Comparison of ENCODE assay signal across 10 cellular contexts in genomic region chr17:28723159-28723835, GRCh38. TPM values are rescaled to one million over a fixed set of nuclear protein-coding genes. Genes with fewer than 3 reads are reported as not detected.
DNase-seq lines count a peak whose midpoint lies in the region; ATAC-seq and TF ChIP-seq lines count a peak whose summit lies in the region.
"Had no signal": no experiment of that assay in that cellular context is flagged by ENCODE, and none has a peak within 500 bp of the region (broad histone marks: within the 10 kb centered on the region; RNA-seq: fewer than 3 reads in every experiment).

No MANE protein-coding gene starts in this region.

- ATAC-seq in DND-41 (ENCODE audit: insufficient read depth, low read depth) (no peak), HG02852 (IDR thresholded peaks at IDR 0.05; ENCODE audit: unreplicated experiment) (no peak)
- ATAC-seq in activated naive CD8-positive, alpha-beta T cell treated with anti-CD3 and anti-CD28 coated beads, Interleukin-2, amount 50 U/mL, for 24 hours: no peak

- no peak for TF ChIP-seq CTCF in DND-41 (IDR thresholded peaks at IDR 0.05; ENCODE audit: borderline replicate concordance, extremely low read depth, low read length, poor library complexity, severe bottlenecking)
- no peak for TF ChIP-seq CTCF in nephron progenitor cell (IDR thresholded peaks at IDR 0.05)

- DNase-seq in DND-41 (no peak), nephron progenitor cell (no peak), NOMO-1 (lab: John Stamatoyannopoulos, UW; ENCODE audit: unreplicated experiment in 2 of 2) (no peak), activated gamma-delta T cell treated with Interleukin-2 at 50 U/mL for 16 hours (no peak)
- no peak for DNase-seq in activated naive CD8-positive, alpha-beta T cell treated with anti-CD3 and anti-CD28 coated beads, Interleukin-2, amount 50 U/mL, for 24 hours
- DNase-seq: adrenal gland, NCI-H2227 treated with DMSO at 0.1 percent for 48 hours, retina had no signal

- H3K4me3 Mint-ChIP-seq in IgD-negative memory B cell: peak overlapping the region in 2 of 4 donors; percentile 65 to 95
- H3K4me3 Mint-ChIP-seq in activated naive CD8-positive, alpha-beta T cell treated with anti-CD3 and anti-CD28 coated beads, Interleukin-2, amount 50 U/mL, for 24 hours: peak overlapping the region; percentile 99
- peak overlapping the region; percentile 66 for H3K4me3 Mint-ChIP-seq in nephron progenitor cell

- H3K9me3 ChIP-seq in DND-41 (ENCODE audit: insufficient read depth, low read length, severe bottlenecking): no peaks in the 10 kb centered on the region
- H3K9me3 ChIP-seq: adrenal gland had no signal

- H3K36me3 Mint-ChIP-seq in IgD-negative memory B cell: peaks cover 3% of the 10 kb centered on the region
- H3K36me3 Mint-ChIP-seq in activated naive CD8-positive, alpha-beta T cell treated with anti-CD3 and anti-CD28 coated beads, Interleukin-2, amount 50 U/mL, for 24 hours (ENCODE audit: low read depth): peaks cover 56% of the 10 kb centered on the region
- H3K36me3 Mint-ChIP-seq in nephron progenitor cell (ENCODE audit: low read depth): peaks cover 42% of the 10 kb centered on the region

- no peaks in the 10 kb centered on the region for H3K27me3 Mint-ChIP-seq in IgD-negative memory B cell
- H3K27me3 Mint-ChIP-seq in activated naive CD8-positive, alpha-beta T cell treated with anti-CD3 and anti-CD28 coated beads, Interleukin-2, amount 50 U/mL, for 24 hours: peaks cover under 1% of the 10 kb centered on the region
- H3K27me3 Mint-ChIP-seq in nephron progenitor cell (ENCODE audit: low read depth, poor library complexity): peaks cover 5% of the 10 kb centered on the region

- peaks cover 53% of the 10 kb centered on the region for H4K20me1 ChIP-seq in DND-41 (ENCODE audit: insufficient read depth, low read length)

- H3K9ac ChIP-seq in DND-41 (ENCODE audit: low read depth, low read length): no peak overlapping the region

- H3K4me2 ChIP-seq in DND-41 (ENCODE audit: insufficient read depth, low read length): peak overlapping the region; percentile 88; the same call in 1 of the 2 replicates

- H3K4me3 ChIP-seq in DND-41 (ENCODE audit: low read depth in 1 of 2, low read length in 2 of 2): no peak overlapping the region
- H3K4me3 ChIP-seq: adrenal gland had no signal

- no peak overlapping the region for H2AFZ ChIP-seq in DND-41 (ENCODE audit: low read depth, low read length)

- peaks cover 63% of the 10 kb centered on the region for H3K4me1 ChIP-seq in DND-41 (ENCODE audit: insufficient read depth, low read length)

- no peaks in the 10 kb centered on the region for H3K27me3 ChIP-seq in DND-41 (ENCODE audit: insufficient read depth, low read length, poor library complexity)
- H3K27me3 ChIP-seq: adrenal gland had no signal

- H3K36me3 ChIP-seq in DND-41 (ENCODE audit: insufficient read depth, low read length): peaks cover 55% of the 10 kb centered on the region

- H3K27ac Mint-ChIP-seq in IgD-negative memory B cell (peak overlapping the region; percentile 93 to 99 (median 98)), nephron progenitor cell (peak overlapping the region; percentile 68)
- peak overlapping the region; percentile 100 for H3K27ac Mint-ChIP-seq in activated naive CD8-positive, alpha-beta T cell treated with anti-CD3 and anti-CD28 coated beads, Interleukin-2, amount 50 U/mL, for 24 hours

- H3K4me1 Mint-ChIP-seq in IgD-negative memory B cell: peaks cover 42 to 50% (median 45%) of the 10 kb centered on the region in 3 donors
- peaks cover 71% of the 10 kb centered on the region for H3K4me1 Mint-ChIP-seq in activated naive CD8-positive, alpha-beta T cell treated with anti-CD3 and anti-CD28 coated beads, Interleukin-2, amount 50 U/mL, for 24 hours
- H3K4me1 Mint-ChIP-seq in nephron progenitor cell: peaks cover 81% of the 10 kb centered on the region

- H3K9me3 Mint-ChIP-seq in IgD-negative memory B cell (no peaks in the 10 kb centered on the region), nephron progenitor cell (no peaks in the 10 kb centered on the region)
- no peaks in the 10 kb centered on the region for H3K9me3 Mint-ChIP-seq in activated naive CD8-positive, alpha-beta T cell treated with anti-CD3 and anti-CD28 coated beads, Interleukin-2, amount 50 U/mL, for 24 hours

- H3K27ac ChIP-seq in DND-41 (ENCODE audit: low read length): no peak overlapping the region
- H3K27ac ChIP-seq: adrenal gland had no signal

- peaks cover 45% of the 10 kb centered on the region for H3K79me2 ChIP-seq in DND-41 (ENCODE audit: insufficient read depth, low read length)

RNA-seq across cellular contexts. Expression of gene TLCD1, which starts 2.7 kb away (rescaled TPM):
- polyA plus RNA-seq in IgD-negative memory B cell: 0.49 TPM

RNA-seq across cellular contexts. Expression of gene RPL23A, which starts 3.5 kb away (rescaled TPM):
- polyA plus RNA-seq in IgD-negative memory B cell: 6,180 TPM

RNA-seq across cellular contexts. Expression of gene NEK8, which starts 5.3 kb away (rescaled TPM):
- 18.6 TPM for polyA plus RNA-seq in IgD-negative memory B cell

RNA-seq across cellular contexts. Expression of gene RAB34, which starts 5.6 kb away (rescaled TPM):
- 6.7 TPM for polyA plus RNA-seq in IgD-negative memory B cell

RNA-seq across cellular contexts. Expression of gene PROCA1, which starts 11.6 kb away (rescaled TPM):
- polyA plus RNA-seq in IgD-negative memory B cell: 2.7 TPM
